ENCODE assay signal across 22 cellular contexts in the genomic region with DNA sequence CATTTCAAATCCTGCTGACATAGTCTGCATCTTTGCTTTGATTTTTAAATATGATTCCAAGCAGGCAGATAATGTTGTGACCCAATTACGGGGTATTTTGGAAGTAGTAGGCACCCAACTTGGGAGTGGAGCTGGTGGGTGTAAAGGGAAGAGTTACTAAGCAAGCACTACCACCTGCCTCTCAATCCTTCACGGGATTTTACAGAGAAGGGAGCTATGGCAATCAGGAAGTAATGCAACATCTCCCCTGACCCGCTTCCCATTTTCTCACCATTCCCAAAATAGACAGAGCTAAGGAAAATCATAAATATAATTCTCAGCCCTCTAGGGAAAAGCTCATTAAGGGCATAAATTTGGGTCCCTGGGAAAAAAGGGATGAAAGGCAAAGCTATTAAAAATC. TPM values are rescaled to one million over a fixed set of nuclear protein-coding genes. Genes with fewer than 3 reads are reported as not detected.
DNase-seq lines count a peak whose midpoint lies in the region; ATAC-seq and TF ChIP-seq lines count a peak whose summit lies in the region.
"Had no signal": no experiment of that assay in that cellular context is flagged by ENCODE, and none has a peak within 500 bp of the region (broad histone marks: within the 10 kb centered on the region; RNA-seq: fewer than 3 reads in every experiment).

No MANE protein-coding gene starts in this region.

- H3K27ac Mint-ChIP-seq in endothelial cell (ENCODE audit: unreplicated experiment), result peak overlapping the region; percentile 54
- H3K27ac Mint-ChIP-seq: activated CD8-positive, alpha-beta memory T cell treated with anti-CD3 and anti-CD28 coated beads, Interleukin-2, amount 10 ng/mL, durations not matched to agents 7 days and 5 days; natural killer cell; stimulated activated naive CD8-positive, alpha-beta T cell treated with anti-CD3 and anti-CD28 coated beads, Interleukin-15, amount 100 ng/mL, for 72 hours had no signal

- POLR2A ChIA-PET in AG04450 (lab: Yijun Ruan, JAX), result interaction anchor here (1.0 to 1.6 kb wide), 3 partner anchors 9 to 58 kb away, joined by 3 to 9 read pairs (median 6); a partner anchor contains a TSS
- POLR2A ChIA-PET in PC-9 (lab: Charles Lee; ENCODE audit: unreplicated experiment), result interaction anchor here (0.5 to 1.1 kb wide), 12 partner anchors 8 to 254 kb away, joined by 3 to 20 read pairs (median 4); no protein-coding TSS in a partner anchor

- peaks cover 5% of the 10 kb centered on the region; the same call in 1 of the 2 replicates for H3K9me3 ChIP-seq in AG04450 (ENCODE audit: control insufficient read depth, insufficient read depth, low read length)
- H3K9me3 ChIP-seq in PC-9 (ENCODE audit: insufficient read depth, low read depth), result no peaks in the 10 kb centered on the region
- H3K9me3 ChIP-seq in parathyroid adenoma (ENCODE audit: control insufficient read depth, low read length), result no peaks in the 10 kb centered on the region
- H3K9me3 ChIP-seq in prostate gland, result no peaks in the 10 kb centered on the region
- H3K9me3 ChIP-seq: adrenal gland had no signal

- H3K36me3 Mint-ChIP-seq in endothelial cell (ENCODE audit: low read depth, unreplicated experiment), result peaks cover 17% of the 10 kb centered on the region
- H3K36me3 Mint-ChIP-seq: natural killer cell had no signal

- CTCF ChIA-PET in AG04450 (lab: Charles Lee) (interaction anchor here (1.3 to 2.2 kb wide), 6 partner anchors 8 to 307 kb away, joined by 4 to 12 read pairs (median 8); a partner anchor contains a TSS), PC-9 (lab: Charles Lee) (interaction anchor here (0.5 to 1.6 kb wide), 5 partner anchors 9 to 51 kb away, joined by 3 to 10 read pairs (median 4); a partner anchor contains a TSS)

- H3K9me3 Mint-ChIP-seq in endothelial cell (ENCODE audit: unreplicated experiment), result no peaks in the 10 kb centered on the region
- H3K9me3 Mint-ChIP-seq: H9, natural killer cell had no signal

- H3K79me2 ChIP-seq in PC-9 (ENCODE audit: low read depth) (peaks cover 24% of the 10 kb centered on the region), parathyroid adenoma (peaks cover 3% of the 10 kb centered on the region)

- H3K27ac ChIP-seq in AG04450 (ENCODE audit: low read depth, low read length), result peak overlapping the region; percentile 62
- H3K27ac ChIP-seq in PC-9, result peak overlapping the region; percentile 44; the same call in 1 of the 2 replicates
- peak overlapping the region; percentile 36 for H3K27ac ChIP-seq in parathyroid adenoma
- H3K27ac ChIP-seq in prostate gland, result no peak overlapping the region

- H3K4me1 ChIP-seq in PC-9 (replicated peaks; ENCODE audit: insufficient read depth), result peaks cover 12% of the 10 kb centered on the region
- H3K4me1 ChIP-seq in parathyroid adenoma, result peaks cover 5% of the 10 kb centered on the region
- H3K4me1 ChIP-seq in prostate gland (replicated peaks), result no peaks in the 10 kb centered on the region

- no peaks in the 10 kb centered on the region; the same call in 1 of the 2 replicates for H3F3A ChIP-seq in PC-9 (ENCODE audit: insufficient read depth, low read depth)

- 79% methylated on average over 3 of the region's 3 CpGs for WGBS in prostate gland

- H2AFZ ChIP-seq in PC-9, result no peak overlapping the region
- no peak overlapping the region for H2AFZ ChIP-seq in parathyroid adenoma

- TF ChIP-seq POLR2A in prostate gland (IDR thresholded peaks at IDR 0.05), result no peak

- no peak overlapping the region for H3K4me3 Mint-ChIP-seq in endothelial cell (ENCODE audit: unreplicated experiment)
- H3K4me3 Mint-ChIP-seq: activated CD8-positive, alpha-beta memory T cell treated with anti-CD3 and anti-CD28 coated beads, Interleukin-2, amount 10 ng/mL, durations not matched to agents 7 days and 5 days; H9; natural killer cell; stimulated activated naive CD8-positive, alpha-beta T cell treated with anti-CD3 and anti-CD28 coated beads, Interleukin-15, amount 100 ng/mL, for 72 hours had no signal

- BruUV-seq in PC-9 (replicated peaks; lab: Mats Ljungman, UMichigan), result no TSS peak

- no peak overlapping the region for H3K9ac ChIP-seq in parathyroid adenoma

- no peak for ATAC-seq in HG02970 (IDR thresholded peaks at IDR 0.05; ENCODE audit: low FRiP score, unreplicated experiment)
- ATAC-seq in GM19452 (IDR thresholded peaks at IDR 0.05; ENCODE audit: unreplicated experiment), result no peak
- ATAC-seq: activated CD8-positive, alpha-beta memory T cell treated with anti-CD3 and anti-CD28 coated beads, Interleukin-2, amount 10 ng/mL, durations not matched to agents 7 days and 5 days; K562; natural killer cell; stimulated activated naive CD8-positive, alpha-beta T cell treated with anti-CD3 and anti-CD28 coated beads, Interleukin-15, amount 100 ng/mL, for 72 hours had no signal

- peaks cover 78% of the 10 kb centered on the region for H3K4me1 Mint-ChIP-seq in endothelial cell (ENCODE audit: unreplicated experiment)

- H3K36me3 ChIP-seq in PC-9 (ENCODE audit: low read depth) (no peaks in the 10 kb centered on the region), parathyroid adenoma (ENCODE audit: control insufficient read depth, insufficient read depth, low read length) (no peaks in the 10 kb centered on the region), prostate gland (no peaks in the 10 kb centered on the region)
- H3K36me3 ChIP-seq: adrenal gland had no signal

- H3K4me2 ChIP-seq in PC-9 (peak overlapping the region; percentile 21), parathyroid adenoma (ENCODE audit: low read length) (no peak overlapping the region)

- TF ChIP-seq CTCF in AG04450 (IDR thresholded peaks at IDR 0.05; ENCODE audit: low read depth, low read length), result no peak
- TF ChIP-seq CTCF in PC-9 (conservative IDR thresholded peaks at IDR 0.05), result no peak
- TF ChIP-seq CTCF in endothelial cell (IDR thresholded peaks at IDR 0.05; ENCODE audit: unreplicated experiment), result no peak
- no peak for TF ChIP-seq CTCF in parathyroid adenoma (IDR thresholded peaks at IDR 0.05)
- TF ChIP-seq CTCF in prostate gland (IDR thresholded peaks at IDR 0.05), result no peak

- H4K20me1 ChIP-seq in PC-9 (ENCODE audit: insufficient read depth), result peaks cover 2% of the 10 kb centered on the region; the same call in 1 of the 2 replicates

- intact Hi-C loops in PC-9 (cut with micrococcal nuclease; ENCODE audit: unreplicated experiment) (loop anchor here (2.0 to 10.0 kb wide), 3 partner anchors 18 to 80 kb away; no protein-coding TSS in a partner anchor), prostate gland (cut with DNase I) (loop anchor here (5.0 kb wide), 1 partner anchor 33 kb away; no protein-coding TSS in a partner anchor)

- H3K4me3 ChIP-seq in AG04450 (ENCODE audit: low read depth, low read length), result no peak overlapping the region
- no peak overlapping the region for H3K4me3 ChIP-seq in PC-9
- H3K4me3 ChIP-seq in parathyroid adenoma (ENCODE audit: low read depth, low read length), result no peak overlapping the region
- no peak overlapping the region for H3K4me3 ChIP-seq in prostate gland
- H3K4me3 ChIP-seq: adrenal gland, K562, lung had no signal

- H3K9me2 ChIP-seq in PC-9 (ENCODE audit: insufficient read depth), result no peaks in the 10 kb centered on the region

- peaks cover 1% of the 10 kb centered on the region for H3K27me3 Mint-ChIP-seq in endothelial cell (ENCODE audit: unreplicated experiment)

- H3K27me3 ChIP-seq in AG04450 (ENCODE audit: control insufficient read depth, insufficient read depth, low read length) (no peaks in the 10 kb centered on the region), PC-9 (ENCODE audit: insufficient read depth, low read depth) (no peaks in the 10 kb centered on the region), parathyroid adenoma (ENCODE audit: control insufficient read depth, insufficient read depth, low read length) (no peaks in the 10 kb centered on the region), prostate gland (replicated peaks; ENCODE audit: insufficient read depth) (no peaks in the 10 kb centered on the region)
- H3K27me3 ChIP-seq: adrenal gland had no signal

- no peak for DNase-seq in AG04450 (ENCODE audit: low read depth, low spot score)
- DNase-seq in PC-9, result no peak
- no peak for DNase-seq in endothelial cell (ENCODE audit: low spot score)
- no peak for DNase-seq in prostate gland (ENCODE audit: low spot score)
- DNase-seq in DMS 273 (lab: John Stamatoyannopoulos, UW; ENCODE audit: unreplicated experiment), result no peak
- DNase-seq: activated CD8-positive, alpha-beta memory T cell treated with anti-CD3 and anti-CD28 coated beads, Interleukin-2, amount 10 ng/mL, durations not matched to agents 7 days and 5 days; activated effector memory CD4-positive, alpha-beta T cell treated with Interleukin-2 at 50 U/mL for 16 hours; cerebellar nuclear complex; foreskin melanocyte; H9; MV-4-11; natural killer cell; NCI-H2081; NCI-H510A; stimulated activated naive CD8-positive, alpha-beta T cell treated with anti-CD3 and anti-CD28 coated beads, Interleukin-15, amount 100 ng/mL, for 72 hours had no signal

RNA-seq across cellular contexts. Expression of a gene that starts 9.2 kb away (rescaled TPM):
- polyA plus RNA-seq in AG04450 (2011; rRNA removed), result 52.7 and 52.8 TPM in 2 replicates
- 98.4 and 128 TPM in 2 replicates for polyA minus RNA-seq in AG04450 (2011; rRNA and poly(A)+ RNA removed)
- total RNA-seq in PC-9 (2021) (33.6 and 46.0 TPM in 2 replicates), endothelial cell (ENCODE audit: unreplicated experiment) (103 TPM), prostate gland (10 to 100 TPM; 17.4 to 56.6 TPM)

RNA-seq across cellular contexts. Expression of a gene that starts 51.6 kb away (rescaled TPM):
- 1,755 and 1,872 TPM in 2 replicates for polyA plus RNA-seq in AG04450 (2011; rRNA removed)
- 399 and 407 TPM in 2 replicates for polyA minus RNA-seq in AG04450 (2011; rRNA and poly(A)+ RNA removed)
- total RNA-seq in PC-9 (2021) (1,253 and 1,355 TPM in 2 replicates), endothelial cell (ENCODE audit: unreplicated experiment) (397 TPM), prostate gland (10 to 100 TPM; 11.6 to 61.5 TPM)
- total RNA-seq: natural killer cell, SK-MEL-5 had no signal
- polyA plus RNA-seq: K562 had no signal

Comparison
In these comparisons a context has a peak if more than half of its experiments do, and no peak if none do; other contexts are left out.
1. H3K27ac ChIP-seq: peak in AG04450 (single experiment), PC-9 (single experiment) and parathyroid adenoma (single experiment); none in prostate gland (0 of 2).